Comparison of ENCODE assay signal across 19 cellular contexts in the genomic region with DNA sequence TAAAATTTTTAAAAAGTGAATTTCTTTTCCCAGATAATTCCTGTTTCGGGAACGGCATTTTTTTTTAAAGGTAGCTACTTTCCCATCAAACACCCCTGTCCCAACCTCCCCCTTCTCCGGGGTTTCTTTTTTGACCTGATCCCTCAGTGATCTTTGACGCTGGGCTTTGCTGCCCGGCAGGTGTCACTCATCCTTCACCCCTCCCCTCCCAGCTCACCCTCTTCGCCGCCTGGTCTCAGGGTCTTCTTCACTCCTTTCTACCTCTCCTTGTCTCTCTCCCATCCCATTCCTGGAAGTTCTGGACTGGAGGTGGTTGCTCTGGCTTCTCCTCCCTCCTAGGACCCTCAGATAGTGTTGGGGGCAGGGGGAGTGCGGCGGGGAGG. TPM values are rescaled to one million over a fixed set of nuclear protein-coding genes. Genes with fewer than 3 reads are reported as not detected.
A peak's percentile ranks its signal among the peaks of the same experiment; 100 is the strongest.
DNase-seq lines count a peak whose midpoint lies in the region; ATAC-seq lines count a peak whose summit lies in the region.
"Had no signal": no experiment of that assay in that cellular context is flagged by ENCODE, and none has a peak within 500 bp of the region (broad histone marks: within the 10 kb centered on the region; RNA-seq: fewer than 3 reads in every experiment).

No MANE protein-coding gene starts in this region.

- H2AK5ac ChIP-seq in trophoblast cell (ENCODE audit: low read length): no peak overlapping the region

- WGBS in iPS DF 6.9 (ENCODE audit: insufficient coverage, insufficient read length): no CpG with 5 or more reads among the region's 9 CpGs
- no CpG with 5 or more reads among the region's 9 CpGs for WGBS in trophoblast cell (ENCODE audit: extremely low coverage, insufficient coverage, insufficient read length)

- H3K4ac ChIP-seq in trophoblast cell (ENCODE audit: low read depth, low read length): no peak overlapping the region

- H3K27me3 ChIP-seq in iPS DF 6.9 (ENCODE audit: control insufficient read depth, insufficient read depth, low read length) (no peaks in the 10 kb centered on the region; the same call in 1 of the 2 replicates), trophoblast cell (ENCODE audit: insufficient read depth, low read length) (peaks cover 17% of the 10 kb centered on the region)

- H2BK5ac ChIP-seq in trophoblast cell (ENCODE audit: low read depth, low read length, poor library complexity): no peak overlapping the region

- H3K27ac ChIP-seq in iPS DF 6.9 (ENCODE audit: low read length): no peak overlapping the region
- no peak overlapping the region for H3K27ac ChIP-seq in trophoblast cell (ENCODE audit: low read depth, low read length)
- H3K27ac ChIP-seq: vagina had no signal

- H2BK12ac ChIP-seq in trophoblast cell (ENCODE audit: low read length): no peak overlapping the region

- H2BK120ac ChIP-seq in trophoblast cell (ENCODE audit: insufficient read depth, low read length, poor library complexity): no peak overlapping the region

- no peaks in the 10 kb centered on the region for H3K79me2 ChIP-seq in trophoblast cell (ENCODE audit: control insufficient read depth, insufficient read depth, low read length, poor library complexity)

- H3K18ac ChIP-seq in trophoblast cell (ENCODE audit: low read length): no peak overlapping the region

- no peak overlapping the region for H4K8ac ChIP-seq in trophoblast cell (ENCODE audit: low read depth, low read length)

- no peak overlapping the region for H3K23ac ChIP-seq in trophoblast cell (ENCODE audit: low read length)

- no peak for ATAC-seq in esophagus mucosa

- H3K4me3 ChIP-seq in iPS DF 6.9 (ENCODE audit: low read length) (peak overlapping the region; percentile 80; the same call in 1 of the 2 replicates), trophoblast cell (ENCODE audit: low read depth, low read length) (no peak overlapping the region)
- H3K4me3 ChIP-seq: vagina had no signal

- H4K12ac ChIP-seq in trophoblast cell (ENCODE audit: low read depth, low read length): no peak overlapping the region

- H4K91ac ChIP-seq in trophoblast cell (ENCODE audit: low read depth, low read length): no peak overlapping the region

- H3K9ac ChIP-seq in trophoblast cell (ENCODE audit: low read length): no peak overlapping the region

- peak; percentile 76 for DNase-seq in NCI-H345 (lab: John Stamatoyannopoulos, UW)
- no peak for DNase-seq in NCI-H345 treated with DMSO at 0.1 percent for 48 hours (lab: John Stamatoyannopoulos, UW; ENCODE audit: unreplicated experiment)
- peak; percentile 83 for DNase-seq in NCI-H748 (lab: John Stamatoyannopoulos, UW; ENCODE audit: unreplicated experiment)
- DNase-seq in iPS DF 6.9 (ENCODE audit: low read depth, low spot score): no peak
- no peak for DNase-seq in trophoblast cell
- no peak for DNase-seq in Kasumi-1 (lab: John Stamatoyannopoulos, UW)
- DNase-seq in amygdala (lab: John Stamatoyannopoulos, UW): no peak
- DNase-seq: activated gamma-delta T cell, SIG-M5 had no signal

- no peaks in the 10 kb centered on the region for H3K79me1 ChIP-seq in trophoblast cell (ENCODE audit: low read length)

- peaks cover 3% of the 10 kb centered on the region for H3K4me1 ChIP-seq in iPS DF 6.9 (ENCODE audit: control insufficient read depth, insufficient read depth, low read length)
- peaks cover 8 to 10% of the 10 kb centered on the region in 2 experiments for H3K4me1 ChIP-seq in trophoblast cell (ENCODE audit: control insufficient read depth in 1 of 2, insufficient read depth in 2 of 2, low read length in 2 of 2)

- no peak overlapping the region for H2AFZ ChIP-seq in trophoblast cell (ENCODE audit: insufficient read depth, low read length, poor library complexity)

- no peaks in the 10 kb centered on the region; the same call in 1 of the 2 replicates for H3K36me3 ChIP-seq in iPS DF 6.9 (ENCODE audit: control insufficient read depth, insufficient read depth, low read length)
- no peaks in the 10 kb centered on the region for H3K36me3 ChIP-seq in trophoblast cell (ENCODE audit: control insufficient read depth in 1 of 2, insufficient read depth in 2 of 2, low read length in 2 of 2)
- H3K36me3 ChIP-seq: vagina had no signal

- no peak overlapping the region for H3K14ac ChIP-seq in trophoblast cell (ENCODE audit: low read length)

- no peaks in the 10 kb centered on the region for H3K9me3 ChIP-seq in iPS DF 6.9 (ENCODE audit: control insufficient read depth, insufficient read depth, low read length)
- peaks cover 10% of the 10 kb centered on the region for H3K9me3 ChIP-seq in trophoblast cell (ENCODE audit: insufficient read depth, low read depth, low read length)
- H3K9me3 ChIP-seq: vagina had no signal

- H3K4me2 ChIP-seq in trophoblast cell (ENCODE audit: low read length): peak overlapping the region; percentile 69

RNA-seq across cellular contexts. Expression of gene GPR6, which starts 0.3 kb away (rescaled TPM):
- not detected in 2 replicates for polyA plus RNA-seq in trophoblast cell (2013)
- total RNA-seq in esophagus mucosa: not detected
- total RNA-seq: activated CD8-positive, alpha-beta memory T cell treated with anti-CD3 and anti-CD28 coated beads, Interleukin-2, amount 10 ng/mL, durations not matched to agents 7 days and 5 days; aorta; CD4-positive, CD25-positive, alpha-beta regulatory T cell; endothelial cell of umbilical vein; mammary epithelial cell; natural killer cell; right cardiac atrium; T-helper 17 cell; vagina had no signal
- polyA plus RNA-seq: aorta; CD4-positive, CD25-positive, alpha-beta regulatory T cell; endothelial cell of umbilical vein; mammary epithelial cell; right cardiac atrium had no signal

Comparison
In these comparisons a context has a peak if more than half of its experiments do, and no peak if none do; other contexts are left out.
1. DNase-seq: peak in NCI-H345 (single experiment) and NCI-H748 (single experiment); none in NCI-H345 treated with DMSO at 0.1 percent for 48 hours (single experiment), iPS DF 6.9 (single experiment), trophoblast cell (0 of 2), Kasumi-1 (0 of 2) and amygdala (0 of 56).